9 cellular contexts compared by ENCODE assay signal in genomic region chr3:101902041-101902440, GRCh38. TPM values are rescaled to one million over a fixed set of nuclear protein-coding genes. Genes with fewer than 3 reads are reported as not detected.
DNase-seq lines count a peak whose midpoint lies in the region; ATAC-seq, FAIRE-seq and TF ChIP-seq lines count a peak whose summit lies in the region.
"Had no signal": no experiment of that assay in that cellular context is flagged by ENCODE, and none has a peak within 500 bp of the region (broad histone marks: within the 10 kb centered on the region; RNA-seq: fewer than 3 reads in every experiment).

No MANE protein-coding gene starts in this region.

- H3K9me3 Mint-ChIP-seq in WTC11 = peaks cover 11% of the 10 kb centered on the region

- H3K4me1 Mint-ChIP-seq in WTC11 = peaks cover 13% of the 10 kb centered on the region

- H3K27me3 Mint-ChIP-seq in WTC11 (ENCODE audit: low read depth) = no peaks in the 10 kb centered on the region; the same call in 1 of the 2 replicates
- H3K27me3 Mint-ChIP-seq: activated naive CD8-positive, alpha-beta T cell had no signal

- no peak for TF ChIP-seq POLR2A in A549 (IDR thresholded peaks at IDR 0.05; ENCODE audit: low read length)

- peaks cover 23% of the 10 kb centered on the region; the same call in 2 of the 3 replicates for H3K4me1 ChIP-seq in A549

- FAIRE-seq in A549 (lab: Jason Lieb, UNC) (peak; percentile 70), GM19239 (lab: Jason Lieb, UNC) (peak; percentile 79)

- TF ChIP-seq EP300 in A549 (IDR thresholded peaks at IDR 0.05) = no peak; a peak in 2 of 5 replicates

- POLR2A ChIA-PET in A549 (lab: Yijun Ruan, JAX) = interaction anchor here (0.8 kb wide), 1 partner anchor 39 kb away, joined by 3 read pairs; no protein-coding TSS in a partner anchor
- POLR2A ChIA-PET in WTC11 (lab: Charles Lee) = no interaction called here

- H3K27ac ChIP-seq in A549 = peak overlapping the region in 1 of 2 experiments; percentile 70; a peak in 3 of 6 replicates

- ATAC-seq in A549 (peak; percentile 85 to 97), WTC11 (no peak)

- TF ChIP-seq CTCF in A549 (IDR thresholded peaks at IDR 0.05) (no peak), epithelial cell of proximal tubule (conservative IDR thresholded peaks at IDR 0.05; ENCODE audit: low read depth, low read length) (no peak), WTC11 (IDR thresholded peaks at IDR 0.05) (no peak)

- DNase-seq in A549 (ENCODE audit: low read depth in 1 of 2, low spot score in 1 of 2) (peak; percentile 21 to 77), GM19239 (ENCODE audit: insufficient read length, low spot score) (no peak), HT1080 (ENCODE audit: low read depth) (peak; percentile 96), epithelial cell of proximal tubule (ENCODE audit: low read depth) (peak; percentile 100), KG1 (lab: John Stamatoyannopoulos, UW) (no peak), RPMI8226 (no peak), WTC11 (ENCODE audit: low spot score) (no peak)
- no peak for DNase-seq in central memory CD4-positive, alpha-beta T cell

- H3K4me3 Mint-ChIP-seq in WTC11 = no peak overlapping the region
- H3K4me3 Mint-ChIP-seq: activated naive CD8-positive, alpha-beta T cell had no signal

- 31% methylated on average over 1 of the region's 1 CpG for WGBS in A549 (ENCODE audit: missing lambda C conversion rate)

- peaks cover 7% of the 10 kb centered on the region; the same call in 1 of the 2 replicates for H3K36me3 Mint-ChIP-seq in WTC11
- H3K36me3 Mint-ChIP-seq: activated naive CD8-positive, alpha-beta T cell had no signal

- no peak overlapping the region for H3K4me3 ChIP-seq in A549
- H3K4me3 ChIP-seq in epithelial cell of proximal tubule (ENCODE audit: low read depth, low read length) = no peak overlapping the region

- peaks cover 4% of the 10 kb centered on the region; the same call in 1 of the 3 replicates for H3K9me3 ChIP-seq in A549

- H3K27ac Mint-ChIP-seq in WTC11 = no peak overlapping the region
- H3K27ac Mint-ChIP-seq: activated naive CD8-positive, alpha-beta T cell had no signal

- no peak for TF ChIP-seq RAD21 in A549 (conservative IDR thresholded peaks at IDR 0.05 in 1 of 2, IDR thresholded peaks at IDR 0.05 in 1 of 2)

- 0 out of 3 replicates have a peak overlapping the region, but pooled peaks have one; percentile 4 for H3K4me2 ChIP-seq in A549

- CTCF ChIA-PET in A549 (lab: Yijun Ruan, JAX) (no interaction called here), WTC11 (lab: Charles Lee) (no interaction called here)

TF ChIP-seq in A549, 52 proteins besides CTCF, POLR2A, EP300 and RAD21 (continues in another document):
- TF ChIP-seq RARB (CRISPR knock-in tag; IDR thresholded peaks at IDR 0.05) (no peak), SMC3 (IDR thresholded peaks at IDR 0.05) (0 out of 3 replicates have a peak, but pooled peaks have one; percentile 11), ESRRA (IDR thresholded peaks at IDR 0.05; ENCODE audit: borderline replicate concordance, low read length) (no peak), HOXA7 (CRISPR knock-in tag; IDR thresholded peaks at IDR 0.05) (no peak), RNF2 (IDR thresholded peaks at IDR 0.05; ENCODE audit: borderline replicate concordance, low read depth) (no peak), CEBPB (IDR thresholded peaks at IDR 0.05) (no peak), USF2 (IDR thresholded peaks at IDR 0.05) (no peak), POLR2AphosphoS2 (conservative IDR thresholded peaks at IDR 0.05; ENCODE audit: low read length) (no peak), JUN (IDR thresholded peaks at IDR 0.05) (peak in 1 of 2 experiments; percentile 25; a peak in 1 of 5 replicates), CHD2 (IDR thresholded peaks at IDR 0.05; ENCODE audit: low read length, partially characterized antibody) (no peak), HDAC2 (IDR thresholded peaks at IDR 0.05) (no peak), MAZ (IDR thresholded peaks at IDR 0.05; ENCODE audit: borderline replicate concordance, low read depth, low read length) (no peak), GATA3 (IDR thresholded peaks at IDR 0.05; ENCODE audit: borderline replicate concordance) (no peak), MAX (IDR thresholded peaks at IDR 0.05) (no peak), BCL3 (IDR thresholded peaks at IDR 0.05) (no peak)

TF ChIP-seq in WTC11, 78 proteins besides CTCF, POLR2A, EP300 and RAD21 (continues in another document):
- no peak for TF ChIP-seq EMX1 (CRISPR knock-in tag; IDR thresholded peaks at IDR 0.05)
- no peak for TF ChIP-seq ZMAT4 (CRISPR knock-in tag; IDR thresholded peaks at IDR 0.05)
- TF ChIP-seq CDX4 (CRISPR knock-in tag; IDR thresholded peaks at IDR 0.05; ENCODE audit: borderline replicate concordance) = no peak
- TF ChIP-seq TEAD4 (CRISPR knock-in tag; IDR thresholded peaks at IDR 0.05) = no peak
- TF ChIP-seq SMAD4 (CRISPR knock-in tag; IDR thresholded peaks at IDR 0.05) = no peak
- no peak for TF ChIP-seq PREB (CRISPR knock-in tag; IDR thresholded peaks at IDR 0.05; ENCODE audit: borderline replicate concordance)
- no peak for TF ChIP-seq ETV6 (CRISPR knock-in tag; IDR thresholded peaks at IDR 0.05)
- TF ChIP-seq E2F5 (CRISPR knock-in tag; IDR thresholded peaks at IDR 0.05) = no peak
- no peak for TF ChIP-seq JUN (CRISPR knock-in tag; IDR thresholded peaks at IDR 0.05)
- TF ChIP-seq ZNF423 (CRISPR knock-in tag; IDR thresholded peaks at IDR 0.05) = no peak
- TF ChIP-seq ZNF232 (CRISPR knock-in tag; IDR thresholded peaks at IDR 0.05) = no peak
- no peak for TF ChIP-seq ARID4B (CRISPR knock-in tag; IDR thresholded peaks at IDR 0.05; ENCODE audit: borderline replicate concordance)
- TF ChIP-seq ZNF138 (CRISPR knock-in tag; conservative IDR thresholded peaks at IDR 0.05) = no peak

RNA-seq across cellular contexts. Expression of gene NFKBIZ, which starts 52.7 kb away (rescaled TPM):
- polyA plus RNA-seq in A549 (2011; rRNA removed) (32.9 and 36.1 TPM in 2 replicates), A549 (2017; fragmentation: RNase III; extraction: RNeasy Plus Mini Kit Qiagen cat#74134 plus additional on column Dnase treatment) (14.4 to 19.8 TPM (median 16.6 TPM) in 3 replicates)
- 10.4 and 12.9 TPM in 2 replicates for polyA plus RNA-seq in A549 (2012; cell fraction: cytosol; rRNA removed)
- polyA plus RNA-seq in A549 (2012; cell fraction: nucleus; rRNA removed) = 63.5 and 66.0 TPM in 2 replicates
- polyA minus RNA-seq in A549 (2011; rRNA and poly(A)+ RNA removed) = 108 and 121 TPM in 2 replicates
- total RNA-seq in HT1080 (2014; rRNA removed; shearing (Covaris generic)) = 13.3 and 15.8 TPM in 2 replicates
- polyA plus RNA-seq in HT1080 (2015; cell fraction: cytosol; rRNA removed) = 6.0 and 7.1 TPM in 2 replicates
- 85.1 and 101 TPM in 2 replicates for polyA plus RNA-seq in HT1080 (2015; cell fraction: nucleus; rRNA removed)
- total RNA-seq in epithelial cell of proximal tubule (46.5 and 140 TPM in 2 replicates), WTC11 (2021) (15.1 to 17.9 TPM (median 16.9 TPM) in 3 replicates)

Comparison
In these comparisons a context has a peak if more than half of its experiments do, and no peak if none do; other contexts are left out.
1. DNase-seq: peak in A549 (2 of 2), HT1080 (single experiment) and epithelial cell of proximal tubule (single experiment); none in GM19239 (single experiment), KG1 (single experiment), central memory CD4-positive, alpha-beta T cell (single experiment), RPMI8226 (single experiment) and WTC11 (single experiment).